Comparison of ENCODE assay signal across 7 cellular contexts in genomic region chr17:30600830-30601494, GRCh38.
DNase-seq lines count a peak whose midpoint lies in the region; ATAC-seq and TF ChIP-seq lines count a peak whose summit lies in the region.

No MANE protein-coding gene starts in this region.

- H3K27me3 Mint-ChIP-seq in MCF 10A (ENCODE audit: insufficient read depth, unreplicated experiment) (no peaks in the 10 kb centered on the region), immature natural killer cell (ENCODE audit: low read depth in 3 of 3) (peaks cover 0 to 7% (median 0%) of the 10 kb centered on the region in 3 donors)

- H3K27ac ChIP-seq in RWPE1: peak overlapping the region; percentile 93
- H3K27ac ChIP-seq in skin epidermis: peak overlapping the region; percentile 52 to 98 (median 91)

- intact Hi-C loops in MCF 10A (cut with micrococcal nuclease): loop anchor here (1.0 kb wide), 1 partner anchor 124 kb away; the partner anchor contains the start of gene GOSR1

- CTCF ChIA-PET in RWPE1 (lab: Yijun Ruan, JAX) (no interaction called here), MCF 10A (lab: Yijun Ruan, JAX) (interaction anchor here (0.7 kb wide), 1 partner anchor 14 kb away, joined by 3 read pairs; no protein-coding TSS in a partner anchor)

- TF ChIP-seq CTCF in RWPE1 (conservative IDR thresholded peaks at IDR 0.05; ENCODE audit: low read depth) (no peak), MCF 10A (IDR thresholded peaks at IDR 0.05; ENCODE audit: unreplicated experiment) (no peak)

- POLR2A ChIA-PET in RWPE1 (lab: Yijun Ruan, JAX; ENCODE audit: low non-redundant PET): no interaction called here
- POLR2A ChIA-PET in MCF 10A (lab: Yijun Ruan, JAX): interaction anchor here (0.6 to 1.5 kb wide), 4 partner anchors 15 to 124 kb away, joined by 3 to 7 read pairs (median 4); partner anchors contain the start of gene GOSR1

- H3K4me1 Mint-ChIP-seq in MCF 10A (ENCODE audit: insufficient read depth, unreplicated experiment): peaks cover 12% of the 10 kb centered on the region
- peaks cover 28 to 39% of the 10 kb centered on the region in 2 donors for H3K4me1 Mint-ChIP-seq in immature natural killer cell

- ATAC-seq in GM18502 (IDR thresholded peaks at IDR 0.05; ENCODE audit: poor library complexity, unreplicated experiment): peak; percentile 31
- peak; percentile 17 for ATAC-seq in HG02885 (IDR thresholded peaks at IDR 0.05; ENCODE audit: poor library complexity, unreplicated experiment)

- DNase-seq in RWPE1 (ENCODE audit: low spot score): peak; percentile 44
- peak; percentile 45 for DNase-seq in MCF 10A (ENCODE audit: unreplicated experiment)
- no peak for DNase-seq in immature natural killer cell
- DNase-seq in SKM-1 treated with dmso at 0.1 percent for 144 hours (lab: John Stamatoyannopoulos, UW; ENCODE audit: unreplicated experiment): no peak

- peak overlapping the region; percentile 89 for H3K27ac Mint-ChIP-seq in MCF 10A (ENCODE audit: low read depth, unreplicated experiment)
- peak overlapping the region; percentile 86 to 96 (median 94) for H3K27ac Mint-ChIP-seq in immature natural killer cell

- H3K4me3 ChIP-seq in skin epidermis: peak overlapping the region; percentile 64 to 86 (median 79)

- BruUV-seq in MCF 10A (replicated peaks; lab: Mats Ljungman, UMichigan): no TSS peak

- H3K4me3 Mint-ChIP-seq in MCF 10A (ENCODE audit: unreplicated experiment): peak overlapping the region; percentile 96
- H3K4me3 Mint-ChIP-seq in immature natural killer cell: peak overlapping the region; percentile 95 to 98 (median 97)

- H3K9me3 Mint-ChIP-seq in MCF 10A (ENCODE audit: unreplicated experiment) (no peaks in the 10 kb centered on the region), immature natural killer cell (no peaks in the 10 kb centered on the region)

- peaks cover 5% of the 10 kb centered on the region for H3K36me3 Mint-ChIP-seq in MCF 10A (ENCODE audit: insufficient read depth, unreplicated experiment)
- no peaks in the 10 kb centered on the region for H3K36me3 Mint-ChIP-seq in immature natural killer cell

Comparison
In these comparisons a context has a peak if more than half of its experiments do, and no peak if none do; other contexts are left out.
1. DNase-seq: peak in RWPE1 (single experiment) and MCF 10A (single experiment); none in immature natural killer cell (0 of 3) and SKM-1 treated with dmso at 0.1 percent for 144 hours (single experiment).